ENCODE assay signal across 6 cellular contexts in genomic region chr7:26630361-26630760, GRCh38.
"Had no signal": no experiment of that assay in that cellular context is flagged by ENCODE, and none has a peak within 500 bp of the region (broad histone marks: within the 10 kb centered on the region; RNA-seq: fewer than 3 reads in every experiment).

No MANE protein-coding gene starts in this region.

- H3K27ac ChIP-seq: GM23248 had no signal

- H3K27ac Mint-ChIP-seq: HFFc6 had no signal

- H3K9me3 ChIP-seq: HAP-1 had no signal

- H3K36me3 ChIP-seq: HAP-1 had no signal

- DNase-seq: GM23248, GOT3, H7, HFFc6, IMR-90 had no signal

- H3K4me3 Mint-ChIP-seq: HFFc6 had no signal

- H3K4me1 ChIP-seq: HAP-1 had no signal

- H3K4me3 ChIP-seq: GM23248, HAP-1 had no signal
